Comparison of ENCODE assay signal across 10 cellular contexts in the genomic region with DNA sequence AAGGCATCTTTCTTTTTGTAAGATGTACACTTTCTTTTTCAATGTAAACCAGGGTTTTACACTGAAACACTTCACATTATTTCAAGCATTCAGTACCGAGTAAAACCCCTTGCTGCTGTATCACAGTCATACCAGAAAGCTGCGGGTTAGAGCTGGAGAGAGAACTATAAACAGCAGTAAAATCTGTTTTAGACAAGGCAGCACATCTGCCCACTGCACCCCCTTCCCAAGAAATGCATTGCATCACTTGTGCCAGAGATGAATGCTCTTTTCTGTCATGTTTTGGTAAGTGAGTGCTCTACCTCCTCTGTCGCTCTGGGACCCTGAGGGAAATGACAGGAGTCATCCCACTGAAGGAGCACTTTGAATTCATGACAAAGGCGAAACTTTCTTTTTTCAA.
DNase-seq lines count a peak whose midpoint lies in the region; ATAC-seq, FAIRE-seq and TF ChIP-seq lines count a peak whose summit lies in the region.
"Had no signal": no experiment of that assay in that cellular context is flagged by ENCODE, and none has a peak within 500 bp of the region (broad histone marks: within the 10 kb centered on the region; RNA-seq: fewer than 3 reads in every experiment).

No MANE protein-coding gene starts in this region.

- peaks cover 80% of the 10 kb centered on the region for H3K79me2 ChIP-seq in astrocyte (ENCODE audit: insufficient read depth, low read length)

- TF ChIP-seq CTCF in astrocyte (IDR thresholded peaks at IDR 0.05; ENCODE audit: insufficient read depth, low read depth, low read length) = no peak
- no peak for TF ChIP-seq CTCF in thoracic aorta (IDR thresholded peaks at IDR 0.05)

- no peaks in the 10 kb centered on the region for H4K20me1 ChIP-seq in astrocyte (ENCODE audit: insufficient read depth, low read length)

- H3K9me3 ChIP-seq in astrocyte (ENCODE audit: insufficient read depth, low read depth, low read length) = no peaks in the 10 kb centered on the region
- H3K9me3 ChIP-seq in thoracic aorta = no peaks in the 10 kb centered on the region

- H3K9me3 Mint-ChIP-seq in astrocyte (ENCODE audit: unreplicated experiment) = peaks cover 1% of the 10 kb centered on the region

- H3K27ac ChIP-seq in astrocyte (ENCODE audit: low read depth, low read length) (no peak overlapping the region), thoracic aorta (peak overlapping the region; percentile 1 to 23)

- H3K4me1 ChIP-seq in astrocyte (ENCODE audit: insufficient read depth, low read length) = peaks cover 12% of the 10 kb centered on the region
- peaks cover 16 to 53% of the 10 kb centered on the region in 2 donors for H3K4me1 ChIP-seq in thoracic aorta (ENCODE audit: control insufficient read depth in 1 of 2, low read depth in 2 of 2)

- H2AFZ ChIP-seq in astrocyte (ENCODE audit: low read depth, low read length) = no peak overlapping the region

- peaks cover 21% of the 10 kb centered on the region for H3K4me1 Mint-ChIP-seq in astrocyte (ENCODE audit: low read depth, unreplicated experiment)

- no peak overlapping the region for H3K4me3 Mint-ChIP-seq in astrocyte (ENCODE audit: unreplicated experiment)

- no peaks in the 10 kb centered on the region for H3K36me3 ChIP-seq in astrocyte (ENCODE audit: insufficient read depth, low read length)
- no peaks in the 10 kb centered on the region for H3K36me3 ChIP-seq in thoracic aorta

- in situ Hi-C loops in G401 (cut with HindIII; ENCODE audit: low sequenced_read_pairs) = no loop called here

- peak; percentile 45 for DNase-seq in activated T-cell treated with anti-CD3 and anti-CD28 coated beads for 24 hours (ENCODE audit: low read depth)
- DNase-seq in activated T-cell treated with anti-CD3 and anti-CD28 coated beads, Interleukin-2, amount 50 U/mL, for 1 hour = no peak
- DNase-seq in astrocyte (ENCODE audit: low read depth) = no peak
- no peak for DNase-seq in thoracic aorta (ENCODE audit: low spot score)
- DNase-seq in G401 (ENCODE audit: low spot score) = no peak
- no peak for DNase-seq in SHP77 (lab: John Stamatoyannopoulos, UW)
- DNase-seq: C1 segment of cervical spinal cord, cortex of kidney had no signal

- H3K4me2 ChIP-seq in astrocyte (ENCODE audit: low read length) = peak overlapping the region; percentile 13

- H3K36me3 Mint-ChIP-seq in astrocyte (ENCODE audit: low read depth, unreplicated experiment) = peaks cover 4% of the 10 kb centered on the region

- peak overlapping the region; percentile 42 for H3K27ac Mint-ChIP-seq in astrocyte (ENCODE audit: unreplicated experiment)

- no peak overlapping the region for H3K9ac ChIP-seq in astrocyte (ENCODE audit: low read length)

- FAIRE-seq in astrocyte (lab: Jason Lieb, UNC) = no peak

- H3K27me3 ChIP-seq in astrocyte (ENCODE audit: insufficient read depth, low read length) = no peaks in the 10 kb centered on the region
- H3K27me3 ChIP-seq in thoracic aorta (replicated peaks; ENCODE audit: insufficient read depth) = no peaks in the 10 kb centered on the region

- ATAC-seq in HG03175 (IDR thresholded peaks at IDR 0.05; ENCODE audit: unreplicated experiment) = peak; percentile 89
- ATAC-seq in thoracic aorta (ENCODE audit: insufficient number of reproducible peaks, low FRiP score, low read depth) = no peak
- ATAC-seq in GM19467 (IDR thresholded peaks at IDR 0.05; ENCODE audit: unreplicated experiment) = no peak

- no peak overlapping the region for H3K4me3 ChIP-seq in astrocyte (ENCODE audit: insufficient read depth, low read depth, low read length)
- peak overlapping the region; percentile 51 for H3K4me3 ChIP-seq in thoracic aorta

- no peaks in the 10 kb centered on the region for H3K27me3 Mint-ChIP-seq in astrocyte (ENCODE audit: low read depth, unreplicated experiment)
